ENCODE assay signal across 1 cellular context in genomic region chr6:31821301-31822037, GRCh38.
TF ChIP-seq lines count a peak whose summit lies in the region.

No MANE protein-coding gene starts in this region.

TF ChIP-seq in HepG2, 621 proteins besides CTCF, POLR2A, EP300 and RAD21 (continued from another document and continues in another):
- TF ChIP-seq RERE (CRISPR knock-in tag; IDR thresholded peaks at IDR 0.05; ENCODE audit: low read depth) (no peak), ZNF883 (CRISPR knock-in tag; IDR thresholded peaks at IDR 0.05; ENCODE audit: not compliant biosample characterization) (no peak), ZNF788 (CRISPR knock-in tag; IDR thresholded peaks at IDR 0.05; ENCODE audit: borderline replicate concordance) (0 out of 2 replicates have a peak, but pooled peaks have one; percentile 17), ZBTB7A (CRISPR knock-in tag; IDR thresholded peaks at IDR 0.05) (no peak), ZBTB34 (CRISPR knock-in tag; IDR thresholded peaks at IDR 0.05) (no peak), TARDBP (CRISPR knock-in tag; IDR thresholded peaks at IDR 0.05) (no peak), ADNP (CRISPR knock-in tag; IDR thresholded peaks at IDR 0.05) (no peak), ZNF224 (CRISPR knock-in tag; IDR thresholded peaks at IDR 0.05) (no peak), RFXANK (CRISPR knock-in tag; IDR thresholded peaks at IDR 0.05) (no peak), BRF2 (CRISPR knock-in tag; IDR thresholded peaks at IDR 0.05) (no peak), MATR3 (CRISPR knock-in tag; IDR thresholded peaks at IDR 0.05) (no peak), ZNF430 (CRISPR knock-in tag; IDR thresholded peaks at IDR 0.05) (0 out of 2 replicates have a peak, but pooled peaks have one; percentile 6), ZNF75D (CRISPR knock-in tag; IDR thresholded peaks at IDR 0.05; ENCODE audit: borderline replicate concordance) (no peak), ZNF24 (IDR thresholded peaks at IDR 0.05) (no peak), ZNF496 (CRISPR knock-in tag; IDR thresholded peaks at IDR 0.05; ENCODE audit: insufficient replicate concordance) (no peak), SNAI1 (CRISPR knock-in tag; IDR thresholded peaks at IDR 0.05; ENCODE audit: borderline replicate concordance) (no peak), RCOR2 (CRISPR knock-in tag; IDR thresholded peaks at IDR 0.05) (0 out of 2 replicates have a peak, but pooled peaks have one; percentile 19), ZNF142 (CRISPR knock-in tag; IDR thresholded peaks at IDR 0.05) (no peak), NRL (CRISPR knock-in tag; IDR thresholded peaks at IDR 0.05; ENCODE audit: borderline replicate concordance) (peak; percentile 74; the same call in 1 of the 2 replicates)
- TF ChIP-seq, protein P1, sequence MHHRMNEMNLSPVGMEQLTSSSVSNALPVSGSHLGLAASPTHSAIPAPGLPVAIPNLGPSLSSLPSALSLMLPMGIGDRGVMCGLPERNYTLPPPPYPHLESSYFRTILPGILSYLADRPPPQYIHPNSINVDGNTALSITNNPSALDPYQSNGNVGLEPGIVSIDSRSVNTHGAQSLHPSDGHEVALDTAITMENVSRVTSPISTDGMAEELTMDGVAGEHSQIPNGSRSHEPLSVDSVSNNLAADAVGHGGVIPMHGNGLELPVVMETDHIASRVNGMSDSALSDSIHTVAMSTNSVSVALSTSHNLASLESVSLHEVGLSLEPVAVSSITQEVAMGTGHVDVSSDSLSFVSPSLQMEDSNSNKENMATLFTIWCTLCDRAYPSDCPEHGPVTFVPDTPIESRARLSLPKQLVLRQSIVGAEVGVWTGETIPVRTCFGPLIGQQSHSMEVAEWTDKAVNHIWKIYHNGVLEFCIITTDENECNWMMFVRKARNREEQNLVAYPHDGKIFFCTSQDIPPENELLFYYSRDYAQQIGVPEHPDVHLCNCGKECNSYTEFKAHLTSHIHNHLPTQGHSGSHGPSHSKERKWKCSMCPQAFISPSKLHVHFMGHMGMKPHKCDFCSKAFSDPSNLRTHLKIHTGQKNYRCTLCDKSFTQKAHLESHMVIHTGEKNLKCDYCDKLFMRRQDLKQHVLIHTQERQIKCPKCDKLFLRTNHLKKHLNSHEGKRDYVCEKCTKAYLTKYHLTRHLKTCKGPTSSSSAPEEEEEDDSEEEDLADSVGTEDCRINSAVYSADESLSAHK (CRISPR knock-in tag; IDR thresholded peaks at IDR 0.05; ENCODE audit: borderline replicate concordance): no peak
- TF ChIP-seq, protein P2, sequence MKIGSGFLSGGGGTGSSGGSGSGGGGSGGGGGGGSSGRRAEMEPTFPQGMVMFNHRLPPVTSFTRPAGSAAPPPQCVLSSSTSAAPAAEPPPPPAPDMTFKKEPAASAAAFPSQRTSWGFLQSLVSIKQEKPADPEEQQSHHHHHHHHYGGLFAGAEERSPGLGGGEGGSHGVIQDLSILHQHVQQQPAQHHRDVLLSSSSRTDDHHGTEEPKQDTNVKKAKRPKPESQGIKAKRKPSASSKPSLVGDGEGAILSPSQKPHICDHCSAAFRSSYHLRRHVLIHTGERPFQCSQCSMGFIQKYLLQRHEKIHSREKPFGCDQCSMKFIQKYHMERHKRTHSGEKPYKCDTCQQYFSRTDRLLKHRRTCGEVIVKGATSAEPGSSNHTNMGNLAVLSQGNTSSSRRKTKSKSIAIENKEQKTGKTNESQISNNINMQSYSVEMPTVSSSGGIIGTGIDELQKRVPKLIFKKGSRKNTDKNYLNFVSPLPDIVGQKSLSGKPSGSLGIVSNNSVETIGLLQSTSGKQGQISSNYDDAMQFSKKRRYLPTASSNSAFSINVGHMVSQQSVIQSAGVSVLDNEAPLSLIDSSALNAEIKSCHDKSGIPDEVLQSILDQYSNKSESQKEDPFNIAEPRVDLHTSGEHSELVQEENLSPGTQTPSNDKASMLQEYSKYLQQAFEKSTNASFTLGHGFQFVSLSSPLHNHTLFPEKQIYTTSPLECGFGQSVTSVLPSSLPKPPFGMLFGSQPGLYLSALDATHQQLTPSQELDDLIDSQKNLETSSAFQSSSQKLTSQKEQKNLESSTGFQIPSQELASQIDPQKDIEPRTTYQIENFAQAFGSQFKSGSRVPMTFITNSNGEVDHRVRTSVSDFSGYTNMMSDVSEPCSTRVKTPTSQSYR (CRISPR knock-in tag; IDR thresholded peaks at IDR 0.05; ENCODE audit: borderline replicate concordance): no peak
- TF ChIP-seq, protein P3, sequence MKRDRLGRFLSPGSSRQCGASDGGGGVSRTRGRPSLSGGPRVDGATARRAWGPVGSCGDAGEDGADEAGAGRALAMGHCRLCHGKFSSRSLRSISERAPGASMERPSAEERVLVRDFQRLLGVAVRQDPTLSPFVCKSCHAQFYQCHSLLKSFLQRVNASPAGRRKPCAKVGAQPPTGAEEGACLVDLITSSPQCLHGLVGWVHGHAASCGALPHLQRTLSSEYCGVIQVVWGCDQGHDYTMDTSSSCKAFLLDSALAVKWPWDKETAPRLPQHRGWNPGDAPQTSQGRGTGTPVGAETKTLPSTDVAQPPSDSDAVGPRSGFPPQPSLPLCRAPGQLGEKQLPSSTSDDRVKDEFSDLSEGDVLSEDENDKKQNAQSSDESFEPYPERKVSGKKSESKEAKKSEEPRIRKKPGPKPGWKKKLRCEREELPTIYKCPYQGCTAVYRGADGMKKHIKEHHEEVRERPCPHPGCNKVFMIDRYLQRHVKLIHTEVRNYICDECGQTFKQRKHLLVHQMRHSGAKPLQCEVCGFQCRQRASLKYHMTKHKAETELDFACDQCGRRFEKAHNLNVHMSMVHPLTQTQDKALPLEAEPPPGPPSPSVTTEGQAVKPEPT (CRISPR knock-in tag; IDR thresholded peaks at IDR 0.05; ENCODE audit: low read depth): no peak
- TF ChIP-seq, protein P4, sequence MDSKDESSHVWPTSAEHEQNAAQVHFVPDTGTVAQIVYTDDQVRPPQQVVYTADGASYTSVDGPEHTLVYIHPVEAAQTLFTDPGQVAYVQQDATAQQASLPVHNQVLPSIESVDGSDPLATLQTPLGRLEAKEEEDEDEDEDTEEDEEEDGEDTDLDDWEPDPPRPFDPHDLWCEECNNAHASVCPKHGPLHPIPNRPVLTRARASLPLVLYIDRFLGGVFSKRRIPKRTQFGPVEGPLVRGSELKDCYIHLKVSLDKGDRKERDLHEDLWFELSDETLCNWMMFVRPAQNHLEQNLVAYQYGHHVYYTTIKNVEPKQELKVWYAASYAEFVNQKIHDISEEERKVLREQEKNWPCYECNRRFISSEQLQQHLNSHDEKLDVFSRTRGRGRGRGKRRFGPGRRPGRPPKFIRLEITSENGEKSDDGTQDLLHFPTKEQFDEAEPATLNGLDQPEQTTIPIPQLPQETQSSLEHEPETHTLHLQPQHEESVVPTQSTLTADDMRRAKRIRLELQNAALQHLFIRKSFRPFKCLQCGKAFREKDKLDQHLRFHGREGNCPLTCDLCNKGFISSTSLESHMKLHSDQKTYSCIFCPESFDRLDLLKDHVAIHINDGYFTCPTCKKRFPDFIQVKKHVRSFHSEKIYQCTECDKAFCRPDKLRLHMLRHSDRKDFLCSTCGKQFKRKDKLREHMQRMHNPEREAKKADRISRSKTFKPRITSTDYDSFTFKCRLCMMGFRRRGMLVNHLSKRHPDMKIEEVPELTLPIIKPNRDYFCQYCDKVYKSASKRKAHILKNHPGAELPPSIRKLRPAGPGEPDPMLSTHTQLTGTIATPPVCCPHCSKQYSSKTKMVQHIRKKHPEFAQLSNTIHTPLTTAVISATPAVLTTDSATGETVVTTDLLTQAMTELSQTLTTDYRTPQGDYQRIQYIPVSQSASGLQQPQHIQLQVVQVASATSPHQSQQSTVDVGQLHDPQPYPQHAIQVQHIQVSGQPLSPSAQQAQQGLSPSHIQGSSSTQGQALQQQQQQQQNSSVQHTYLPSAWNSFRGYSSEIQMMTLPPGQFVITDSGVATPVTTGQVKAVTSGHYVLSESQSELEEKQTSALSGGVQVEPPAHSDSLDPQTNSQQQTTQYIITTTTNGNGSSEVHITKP (CRISPR knock-in tag; IDR thresholded peaks at IDR 0.05; ENCODE audit: low read depth): no peak
- TF ChIP-seq, protein P5, sequence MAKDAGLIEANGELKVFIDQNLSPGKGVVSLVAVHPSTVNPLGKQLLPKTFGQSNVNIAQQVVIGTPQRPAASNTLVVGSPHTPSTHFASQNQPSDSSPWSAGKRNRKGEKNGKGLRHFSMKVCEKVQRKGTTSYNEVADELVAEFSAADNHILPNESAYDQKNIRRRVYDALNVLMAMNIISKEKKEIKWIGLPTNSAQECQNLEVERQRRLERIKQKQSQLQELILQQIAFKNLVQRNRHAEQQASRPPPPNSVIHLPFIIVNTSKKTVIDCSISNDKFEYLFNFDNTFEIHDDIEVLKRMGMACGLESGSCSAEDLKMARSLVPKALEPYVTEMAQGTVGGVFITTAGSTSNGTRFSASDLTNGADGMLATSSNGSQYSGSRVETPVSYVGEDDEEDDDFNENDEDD (CRISPR knock-in tag; IDR thresholded peaks at IDR 0.05; ENCODE audit: borderline replicate concordance): no peak
